19 cellular contexts compared by ENCODE assay signal in genomic region chr10:74765465-74765864, GRCh38.
A peak's percentile ranks its signal among the peaks of the same experiment; 100 is the strongest.
DNase-seq lines count a peak whose midpoint lies in the region; ATAC-seq, FAIRE-seq and TF ChIP-seq lines count a peak whose summit lies in the region.
"Had no signal": no experiment of that assay in that cellular context is flagged by ENCODE, and none has a peak within 500 bp of the region (broad histone marks: within the 10 kb centered on the region; RNA-seq: fewer than 3 reads in every experiment).

No MANE protein-coding gene starts in this region.

- H3K27me3 Mint-ChIP-seq in GM23338 (ENCODE audit: insufficient read depth, low read depth, poor library complexity) = peaks cover 10% of the 10 kb centered on the region
- H3K27me3 Mint-ChIP-seq in H9 (ENCODE audit: low read depth) = no peaks in the 10 kb centered on the region
- H3K27me3 Mint-ChIP-seq: CD4-positive, alpha-beta memory T cell; IgD-negative memory B cell had no signal

- H3K4me1 ChIP-seq in GM23338 (ENCODE audit: insufficient read depth) (peaks cover 6% of the 10 kb centered on the region; the same call in 1 of the 2 replicates), H1 (replicated peaks in 1 of 4; ENCODE audit: control insufficient read depth in 3 of 4, insufficient read depth in 4 of 4, low read length in 3 of 4) (peaks cover 0 to 4% (median 0%) of the 10 kb centered on the region in 4 experiments; a peak in 2 of 7 replicates), HepG2 (ENCODE audit: insufficient read depth, low read length) (peaks cover 36% of the 10 kb centered on the region), small intestine (ENCODE audit: control insufficient read depth in 2 of 2, insufficient read depth in 1 of 2, low read depth in 1 of 2, low read length in 1 of 2) (no peaks in the 10 kb centered on the region), foreskin keratinocyte (no peaks in the 10 kb centered on the region), pancreas (no peaks in the 10 kb centered on the region), H9 (ENCODE audit: insufficient read depth, low read length) (no peaks in the 10 kb centered on the region)

- H3K27me3 ChIP-seq in GM23338 (ENCODE audit: insufficient read depth) (no peaks in the 10 kb centered on the region), H1 (replicated peaks in 1 of 4; ENCODE audit: control insufficient read depth in 3 of 4, extremely low read depth in 1 of 4, insufficient read depth in 3 of 4, low read length in 3 of 4) (no peaks in the 10 kb centered on the region), HepG2 (ENCODE audit: control insufficient read depth in 1 of 2, insufficient read depth in 2 of 2, low read length in 2 of 2) (peaks cover 0 to 7% of the 10 kb centered on the region in 2 experiments; a peak in 1 of 5 replicates), small intestine (ENCODE audit: control insufficient read depth in 2 of 2, insufficient read depth in 2 of 2, low read length in 2 of 2) (no peaks in the 10 kb centered on the region), foreskin keratinocyte (no peaks in the 10 kb centered on the region), pancreas (no peaks in the 10 kb centered on the region), H9 (ENCODE audit: insufficient read depth, low read length) (no peaks in the 10 kb centered on the region)
- H3K27me3 ChIP-seq: BLaER1 had no signal

- POLR2A ChIA-PET in H1 (lab: Charles Lee; ENCODE audit: partially characterized antibody) (interaction anchor here (1.6 kb wide), 1 partner anchor 18 kb away, joined by 3 read pairs; no protein-coding TSS in a partner anchor), HepG2 (lab: Yijun Ruan, JAX) (no interaction called here)

- H3K36me3 ChIP-seq in GM23338 (ENCODE audit: insufficient read depth) (no peaks in the 10 kb centered on the region), H1 (ENCODE audit: control insufficient read depth in 2 of 4, insufficient read depth in 4 of 4, low read length in 3 of 4) (no peaks in the 10 kb centered on the region), HepG2 (replicated peaks in 1 of 2; ENCODE audit: control insufficient read depth in 1 of 2, insufficient read depth in 2 of 2, low read length in 2 of 2) (no peaks in the 10 kb centered on the region), small intestine (ENCODE audit: control insufficient read depth in 2 of 2, insufficient read depth in 2 of 2, low read length in 2 of 2) (no peaks in the 10 kb centered on the region), pancreas (no peaks in the 10 kb centered on the region)
- H3K36me3 ChIP-seq: BLaER1 had no signal

- H3K4me2 ChIP-seq in GM23338 (no peak overlapping the region), H1 (ENCODE audit: insufficient read depth in 1 of 2, low read depth in 2 of 2, low read length in 2 of 2) (no peak overlapping the region), HepG2 (ENCODE audit: low read depth, low read length) (peak overlapping the region; percentile 73), H9 (ENCODE audit: insufficient read depth, insufficient read length, low read length) (no peak overlapping the region)
- H3K4me2 ChIP-seq: BLaER1 had no signal

- H2BK15ac ChIP-seq in H1 (ENCODE audit: low read length) = no peak overlapping the region
- H2BK15ac ChIP-seq in H9 (ENCODE audit: low read depth, low read length) = no peak overlapping the region

- in situ Hi-C loops in HepG2 (cut with HindIII; ENCODE audit: extremely low pct_ligation_motif_present, low pct_unique_long_range_greater_than_20kb) = no loop called here

- CTCF ChIA-PET in H1 (lab: Charles Lee; ENCODE audit: partially characterized antibody) = interaction anchor here (0.5 to 0.6 kb wide), 2 partner anchors 30 to 147 kb away, joined by 3 to 4 read pairs; no protein-coding TSS in a partner anchor
- CTCF ChIA-PET in HepG2 (lab: Yijun Ruan, JAX; ENCODE audit: low intra/inter-chr PET ratio, low total read pairs) = no interaction called here

- DNase-seq in GM23338 (ENCODE audit: low spot score) (no peak), H1 (ENCODE audit: low read depth in 1 of 2, low spot score in 2 of 2) (no peak), HepG2 (ENCODE audit: low spot score) (peak; percentile 17), small intestine (peak; percentile 48), foreskin keratinocyte (no peak), pancreas (no peak), H9 (no peak)
- DNase-seq: 8988T; CD4-positive, alpha-beta memory T cell; HCEC 1CT; KG1 had no signal

- H4K5ac ChIP-seq in H1 (ENCODE audit: insufficient read length, low read depth, low read length) = no peak overlapping the region
- H4K5ac ChIP-seq in H9 (ENCODE audit: insufficient read length, low read depth, low read length) = no peak overlapping the region

- 89% methylated on average over 6 of the region's 6 CpGs; no CpG with 5 or more reads in 1 of the 2 experiments for WGBS in H1 (ENCODE audit: extremely low coverage in 1 of 2, insufficient coverage in 1 of 2, insufficient read length in 1 of 2, insufficient replicate concordance in 2 of 2, low coverage in 1 of 2, low lambda C conversion rate in 2 of 2, missing lambda C conversion rate in 1 of 2), 2 experiments
- WGBS in HepG2 (ENCODE audit: low lambda C conversion rate) = 1% methylated on average over 6 of the region's 6 CpGs
- WGBS in small intestine, 3 donors = 23 to 63% (median 37%) methylated on average over 6 of the region's 6 CpGs
- WGBS in pancreas, 2 donors = 82 to 83% methylated on average over 6 of the region's 6 CpGs
- WGBS in H9 (ENCODE audit: extremely low coverage, insufficient read length, low lambda C conversion rate) = no CpG with 5 or more reads among the region's 6 CpGs

- H2AK5ac ChIP-seq in H1 (ENCODE audit: low read depth, low read length) (no peak overlapping the region), H9 (ENCODE audit: insufficient read length, low read length) (no peak overlapping the region)

- H4K91ac ChIP-seq in H1 (replicated peaks; ENCODE audit: insufficient read length, low read length) (no peak overlapping the region), H9 (ENCODE audit: insufficient read length, low read depth, low read length) (no peak overlapping the region)

- no peaks in the 10 kb centered on the region for H3K9me3 ChIP-seq in H1 (ENCODE audit: insufficient read depth in 2 of 2, low read depth in 1 of 2, low read length in 1 of 2)
- no peaks in the 10 kb centered on the region for H3K9me3 ChIP-seq in HepG2 (ENCODE audit: low read length)
- no peaks in the 10 kb centered on the region for H3K9me3 ChIP-seq in small intestine (ENCODE audit: control insufficient read depth, low read depth)
- no peaks in the 10 kb centered on the region for H3K9me3 ChIP-seq in pancreas
- H3K9me3 ChIP-seq in H9 (ENCODE audit: control insufficient read depth, low read depth, low read length) = no peaks in the 10 kb centered on the region
- H3K9me3 ChIP-seq: BLaER1 had no signal

- no peak overlapping the region for H4K8ac ChIP-seq in H1 (ENCODE audit: extremely low read depth, insufficient read depth, low read length)
- H4K8ac ChIP-seq in H9 (replicated peaks; ENCODE audit: insufficient read length, low read depth, low read length) = no peak overlapping the region

- H4K20me1 ChIP-seq in GM23338 (replicated peaks; ENCODE audit: insufficient read depth) (no peaks in the 10 kb centered on the region), H1 (replicated peaks in 1 of 2; ENCODE audit: control insufficient read depth in 1 of 2, insufficient read depth in 2 of 2, low read length in 2 of 2) (no peaks in the 10 kb centered on the region), HepG2 (ENCODE audit: insufficient read depth, low read length) (no peaks in the 10 kb centered on the region), H9 (ENCODE audit: control insufficient read depth, insufficient read depth, insufficient read length) (no peaks in the 10 kb centered on the region)
- H4K20me1 ChIP-seq: BLaER1 had no signal

- no peak for TF ChIP-seq EP300 in H1 (IDR thresholded peaks at IDR 0.05; ENCODE audit: borderline replicate concordance in 1 of 2, low read depth in 2 of 2, low read length in 2 of 2)
- TF ChIP-seq EP300 in HepG2 (IDR thresholded peaks at IDR 0.05; ENCODE audit: low read depth in 2 of 2, low read length in 2 of 2) = no peak
- TF ChIP-seq EP300 in HepG2 (CRISPR knock-in tag; IDR thresholded peaks at IDR 0.05; ENCODE audit: borderline replicate concordance) = no peak

- TF ChIP-seq RAD21 in H1 (IDR thresholded peaks at IDR 0.05 in 1 of 2, conservative IDR thresholded peaks at IDR 0.05 in 1 of 2; ENCODE audit: low read depth in 2 of 2, low read length in 2 of 2) (no peak), HepG2 (CRISPR knock-in tag; IDR thresholded peaks at IDR 0.05) (no peak)

- no peak overlapping the region for H3K4ac ChIP-seq in H1 (replicated peaks; ENCODE audit: insufficient read length, low read depth, low read length)
- no peak overlapping the region for H3K4ac ChIP-seq in H9 (ENCODE audit: low read depth, low read length)

- no peaks in the 10 kb centered on the region for H3K9me2 ChIP-seq in GM23338 (ENCODE audit: insufficient read depth)

- H3K23ac ChIP-seq in H1 (ENCODE audit: insufficient read length) (no peak overlapping the region), H9 (ENCODE audit: insufficient read length, low read depth, low read length) (no peak overlapping the region)

- no peak for TF ChIP-seq CTCF in GM23338 (conservative IDR thresholded peaks at IDR 0.05; ENCODE audit: low read depth in 2 of 2)
- no peak for TF ChIP-seq CTCF in H1 (IDR thresholded peaks at IDR 0.05; ENCODE audit: control extremely low read depth in 1 of 3, insufficient read depth in 1 of 3, low read depth in 1 of 3, low read length in 3 of 3)
- no peak for TF ChIP-seq CTCF in HepG2 (CRISPR knock-in tag; IDR thresholded peaks at IDR 0.05)
- no peak for TF ChIP-seq CTCF in foreskin keratinocyte (conservative IDR thresholded peaks at IDR 0.05)
- no peak for TF ChIP-seq CTCF in pancreas (IDR thresholded peaks at IDR 0.05)
- no peak for TF ChIP-seq CTCF in H9 (conservative IDR thresholded peaks at IDR 0.05)

- H3K18ac ChIP-seq in H1 (ENCODE audit: extremely low read depth, low read length) (no peak overlapping the region), H9 (ENCODE audit: insufficient read length, low read depth, low read length) (no peak overlapping the region)

- no peak overlapping the region for H2BK120ac ChIP-seq in H1 (replicated peaks; ENCODE audit: low read depth, low read length)
- H2BK120ac ChIP-seq in H9 (ENCODE audit: low read depth, low read length, poor library complexity, severe bottlenecking) = no peak overlapping the region

- no peaks in the 10 kb centered on the region; the same call in 1 of the 2 replicates for H3K79me1 ChIP-seq in H1 (ENCODE audit: low read depth, low read length)
- no peaks in the 10 kb centered on the region for H3K79me1 ChIP-seq in H9 (ENCODE audit: insufficient read depth, low read depth, low read length, poor library complexity, severe bottlenecking)

- no peak overlapping the region for H3K27ac Mint-ChIP-seq in GM23338
- H3K27ac Mint-ChIP-seq in H9 = peak overlapping the region in 1 of 3 experiments; percentile 91; a peak in 1 of 7 replicates
- H3K27ac Mint-ChIP-seq: CD14-positive monocyte, IgD-negative memory B cell had no signal

- H3K9ac ChIP-seq in H1 (replicated peaks in 1 of 4; ENCODE audit: extremely low read depth in 1 of 4, low read depth in 3 of 4, low read length in 3 of 4) = no peak overlapping the region
- no peak overlapping the region for H3K9ac ChIP-seq in HepG2 (ENCODE audit: insufficient read depth, low read depth, low read length)
- no peak overlapping the region for H3K9ac ChIP-seq in H9 (ENCODE audit: extremely low read depth, insufficient read length, low read length)
- H3K9ac ChIP-seq: BLaER1 had no signal

- ATAC-seq in GM23338 (no peak), HepG2 (peak; percentile 68), foreskin keratinocyte (no peak), pancreas (no peak), HG02840 (IDR thresholded peaks at IDR 0.05; ENCODE audit: low FRiP score, unreplicated experiment) (no peak)

- H3K9me3 Mint-ChIP-seq in GM23338 (no peaks in the 10 kb centered on the region), H9 (no peaks in the 10 kb centered on the region)
- H3K9me3 Mint-ChIP-seq: CD4-positive, alpha-beta memory T cell; IgD-negative memory B cell had no signal

- intact Hi-C loops in HepG2 (cut with micrococcal nuclease; ENCODE audit: unreplicated experiment) = loop anchor here (10.0 kb wide), 2 partner anchors 59 to 259 kb away; partner anchors contain the start of gene KAT6B
- intact Hi-C loops in pancreas (cut with DNase I) = no loop called here

- H3K36me3 Mint-ChIP-seq in GM23338 (ENCODE audit: low read depth) = no peaks in the 10 kb centered on the region
- H3K36me3 Mint-ChIP-seq in H9 (ENCODE audit: insufficient read depth in 1 of 3, low read depth in 3 of 3) = no peaks in the 10 kb centered on the region
- H3K36me3 Mint-ChIP-seq: CD14-positive monocyte; CD4-positive, alpha-beta memory T cell had no signal

- H3K4me3 ChIP-seq in GM23338 (no peak overlapping the region), H1 (ENCODE audit: extremely low read depth in 1 of 4, insufficient read depth in 2 of 4, low read depth in 3 of 4, low read length in 4 of 4) (no peak overlapping the region), HepG2 (replicated peaks in 1 of 3; ENCODE audit: insufficient read depth in 1 of 3, low read depth in 2 of 3, low read length in 3 of 3) (peak overlapping the region in 2 of 3 experiments; percentile 8 to 46; a peak in 3 of 6 replicates), small intestine (ENCODE audit: low read depth in 1 of 2, low read length in 2 of 2) (no peak overlapping the region), pancreas (no peak overlapping the region)
- H3K4me3 ChIP-seq: BLaER1 had no signal

- H2BK5ac ChIP-seq in H1 (ENCODE audit: low read depth, low read length) = no peak overlapping the region
- no peak overlapping the region for H2BK5ac ChIP-seq in H9 (ENCODE audit: insufficient read length, low read length)

- H2AFZ ChIP-seq in GM23338 (0 out of 2 replicates have a peak overlapping the region, but pooled peaks have one; percentile 23), H1 (ENCODE audit: low read length) (peak overlapping the region; percentile 76; the same call in 1 of the 2 replicates), HepG2 (ENCODE audit: low read length) (peak overlapping the region; percentile 4), H9 (ENCODE audit: low read length) (no peak overlapping the region)

- H3K4me3 Mint-ChIP-seq in GM23338 = no peak overlapping the region
- H3K4me3 Mint-ChIP-seq in H9 = no peak overlapping the region
- H3K4me3 Mint-ChIP-seq: CD14-positive monocyte; CD4-positive, alpha-beta memory T cell; IgD-negative memory B cell had no signal

- H3K14ac ChIP-seq in H1 (ENCODE audit: insufficient read length) (no peak overlapping the region), H9 (ENCODE audit: insufficient read depth, low read length) (no peak overlapping the region)

- FAIRE-seq in H1 (lab: Jason Lieb, UNC) = no peak
- peak; percentile 26 for FAIRE-seq in HepG2 (lab: Jason Lieb, UNC)
- FAIRE-seq in small intestine (lab: Jason Lieb, UNC) = no peak
- no peak for FAIRE-seq in pancreas (lab: Jason Lieb, UNC)
- FAIRE-seq: D721Med, G401.6, GM12891, HTR-8/SVneo had no signal

- H3K56ac ChIP-seq in H1 (replicated peaks; ENCODE audit: insufficient read length, low read depth, low read length) (no peak overlapping the region), H9 (ENCODE audit: insufficient read length, low read depth, low read length) (no peak overlapping the region)

- H3K23me2 ChIP-seq in H1 (ENCODE audit: low read depth, low read length) = no peaks in the 10 kb centered on the region
- no peaks in the 10 kb centered on the region for H3K23me2 ChIP-seq in H9 (ENCODE audit: insufficient read length, low read depth, low read length, poor library complexity, severe bottlenecking)

- peaks cover 10% of the 10 kb centered on the region for H3K4me1 Mint-ChIP-seq in GM23338
- peaks cover 5 to 6% of the 10 kb centered on the region in 2 experiments for H3K4me1 Mint-ChIP-seq in H9
- H3K4me1 Mint-ChIP-seq: CD14-positive monocyte had no signal

- H3K79me2 ChIP-seq in GM23338 (replicated peaks; ENCODE audit: insufficient read depth) (no peaks in the 10 kb centered on the region), H1 (ENCODE audit: control insufficient read depth in 1 of 2, insufficient read depth in 2 of 2, low read length in 2 of 2) (no peaks in the 10 kb centered on the region), HepG2 (ENCODE audit: insufficient read depth, low read length) (no peaks in the 10 kb centered on the region), H9 (ENCODE audit: insufficient read depth, low read length) (no peaks in the 10 kb centered on the region)

- no peaks in the 10 kb centered on the region for H3F3A ChIP-seq in GM23338 (replicated peaks; ENCODE audit: low read depth)

- H3K27ac ChIP-seq in GM23338 (ENCODE audit: low read depth) (no peak overlapping the region), H1 (ENCODE audit: low read depth, low read length) (no peak overlapping the region; the same call in 1 of the 2 replicates), HepG2 (ENCODE audit: extremely low read length, insufficient read depth, low read length) (no peak overlapping the region), small intestine (ENCODE audit: low read depth in 1 of 2, low read length in 1 of 2) (no peak overlapping the region), foreskin keratinocyte (no peak overlapping the region), pancreas (no peak overlapping the region), H9 (ENCODE audit: insufficient read length, low read depth, low read length) (no peak overlapping the region)
- H3K27ac ChIP-seq: BLaER1 had no signal

- no TSS peak for BruUV-seq in HepG2 (replicated peaks; lab: Mats Ljungman, UMichigan)

- H2BK20ac ChIP-seq in H1 (ENCODE audit: low read length) (no peak overlapping the region), H9 (ENCODE audit: low read depth, low read length, poor library complexity, severe bottlenecking) (no peak overlapping the region)

- no peak overlapping the region for H2BK12ac ChIP-seq in H1 (ENCODE audit: low read depth, low read length)
- no peak overlapping the region for H2BK12ac ChIP-seq in H9 (ENCODE audit: insufficient read length, low read depth, low read length)

- H3T11ph ChIP-seq in H9 (ENCODE audit: low read length) = no peak overlapping the region

- TF ChIP-seq POLR2A in H1 (IDR thresholded peaks at IDR 0.05; ENCODE audit: control extremely low read depth in 1 of 2, low read depth in 2 of 2, low read length in 2 of 2) = no peak
- no peak for TF ChIP-seq POLR2A in HepG2 (IDR thresholded peaks at IDR 0.05; ENCODE audit: insufficient read depth in 1 of 2, low read depth in 2 of 2, low read length in 2 of 2)

Comparison
In these comparisons a context has a peak if more than half of its experiments do, and no peak if none do; other contexts are left out.
1. DNase-seq: peak in HepG2 (single experiment) and small intestine (single experiment); none in GM23338 (single experiment), H1 (0 of 2), foreskin keratinocyte (0 of 2), pancreas (0 of 6) and H9 (single experiment).
2. H3K4me3 ChIP-seq: peak in HepG2 (2 of 3); none in GM23338 (single experiment), H1 (0 of 4), small intestine (0 of 2) and pancreas (0 of 4).